Comparison of ENCODE assay signal across 9 cellular contexts in the genomic region with DNA sequence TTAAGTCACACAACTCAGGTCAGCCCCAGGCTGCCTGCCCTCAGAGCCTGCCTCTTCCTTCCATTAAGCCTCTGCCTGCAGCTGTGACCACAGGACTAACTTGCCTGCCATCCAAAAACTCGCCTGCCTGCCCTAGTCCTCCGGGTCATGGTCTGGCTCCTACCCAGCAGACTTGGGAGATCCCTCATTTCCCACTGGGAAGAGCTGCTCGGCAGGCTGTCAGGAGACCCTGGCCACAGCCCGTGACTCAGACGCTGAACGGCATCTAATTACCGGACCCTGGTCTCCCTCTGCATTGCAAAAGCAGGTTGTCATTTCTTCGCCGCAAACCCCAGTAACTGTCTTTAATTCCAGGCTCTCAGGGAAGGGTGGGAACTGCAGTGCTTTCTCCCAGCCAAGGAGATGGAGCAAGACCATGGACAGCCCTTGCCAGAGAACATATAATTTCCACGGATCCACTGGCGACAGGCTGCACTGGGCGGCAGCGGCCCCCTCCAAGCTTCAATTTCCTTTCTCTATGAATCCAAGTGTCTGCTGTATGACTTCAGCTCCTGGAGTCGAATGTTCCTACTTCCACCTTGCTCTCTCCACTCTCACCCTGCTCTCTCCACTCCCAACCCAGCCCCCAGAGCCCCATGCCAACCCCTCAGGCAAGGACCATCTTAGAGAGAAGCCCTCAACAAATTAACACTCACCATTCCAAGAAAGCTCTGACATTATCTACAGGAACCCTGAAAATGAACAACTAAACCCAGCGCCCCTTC. TPM values are rescaled to one million over a fixed set of nuclear protein-coding genes. Genes with fewer than 3 reads are reported as not detected.
A peak's percentile ranks its signal among the peaks of the same experiment; 100 is the strongest.
DNase-seq lines count a peak whose midpoint lies in the region; ATAC-seq and TF ChIP-seq lines count a peak whose summit lies in the region.
"Had no signal": no experiment of that assay in that cellular context is flagged by ENCODE, and none has a peak within 500 bp of the region (broad histone marks: within the 10 kb centered on the region; RNA-seq: fewer than 3 reads in every experiment).

No MANE protein-coding gene starts in this region.

- CTCF ChIA-PET in PC-9 (lab: Charles Lee): no interaction called here
- CTCF ChIA-PET in CD4-positive, alpha-beta memory T cell (lab: Charles Lee; ENCODE audit: partially characterized antibody): no interaction called here

- no peak overlapping the region for H3K4me3 ChIP-seq in PC-9
- H3K4me3 ChIP-seq in CD4-positive, alpha-beta memory T cell (ENCODE audit: low read length in 2 of 2): no peak overlapping the region

- no peaks in the 10 kb centered on the region for H3K79me2 ChIP-seq in PC-9 (ENCODE audit: low read depth)

- H3K4me1 ChIP-seq in PC-9 (replicated peaks; ENCODE audit: insufficient read depth): peaks cover 24% of the 10 kb centered on the region
- no peaks in the 10 kb centered on the region for H3K4me1 ChIP-seq in CD4-positive, alpha-beta memory T cell (ENCODE audit: insufficient read depth, low read length)

- H3K4me3 Mint-ChIP-seq in CD14-positive monocyte: peak overlapping the region; percentile 76 to 92
- peak overlapping the region; percentile 39 for H3K4me3 Mint-ChIP-seq in osteocyte (ENCODE audit: unreplicated experiment)
- no peak overlapping the region for H3K4me3 Mint-ChIP-seq in CD4-positive, alpha-beta memory T cell
- no peak overlapping the region for H3K4me3 Mint-ChIP-seq in natural killer cell

- H3K27ac ChIP-seq in PC-9: no peak overlapping the region
- no peak overlapping the region for H3K27ac ChIP-seq in CD4-positive, alpha-beta memory T cell (ENCODE audit: low read depth, low read length)

- ATAC-seq in natural killer cell: no peak
- ATAC-seq in HG03280 (IDR thresholded peaks at IDR 0.05; ENCODE audit: unreplicated experiment): no peak

- peaks cover 0 to 4% (median 4%) of the 10 kb centered on the region in 3 donors for H3K27me3 Mint-ChIP-seq in CD14-positive monocyte (ENCODE audit: low read depth in 3 of 3)
- H3K27me3 Mint-ChIP-seq in osteocyte (ENCODE audit: unreplicated experiment): no peaks in the 10 kb centered on the region
- peaks cover 3 to 19% of the 10 kb centered on the region in 2 donors for H3K27me3 Mint-ChIP-seq in CD4-positive, alpha-beta memory T cell
- H3K27me3 Mint-ChIP-seq in natural killer cell (ENCODE audit: low read depth in 2 of 2): peaks cover 13% of the 10 kb centered on the region in 2 donors

- H3K4me1 Mint-ChIP-seq in CD14-positive monocyte: peaks cover 33% of the 10 kb centered on the region
- H3K4me1 Mint-ChIP-seq in osteocyte (ENCODE audit: unreplicated experiment): peaks cover 41% of the 10 kb centered on the region
- H3K4me1 Mint-ChIP-seq in CD4-positive, alpha-beta memory T cell: no peaks in the 10 kb centered on the region
- H3K4me1 Mint-ChIP-seq in natural killer cell: no peaks in the 10 kb centered on the region

- no peaks in the 10 kb centered on the region for H3K9me3 Mint-ChIP-seq in CD14-positive monocyte
- H3K9me3 Mint-ChIP-seq in osteocyte (ENCODE audit: unreplicated experiment): no peaks in the 10 kb centered on the region
- H3K9me3 Mint-ChIP-seq in CD4-positive, alpha-beta memory T cell: no peaks in the 10 kb centered on the region
- no peaks in the 10 kb centered on the region for H3K9me3 Mint-ChIP-seq in natural killer cell

- DNase-seq in CD14-positive monocyte (ENCODE audit: low spot score) (no peak), PC-9 (no peak), fibroblast of gingiva (ENCODE audit: low read depth) (peak; percentile 98), osteocyte (ENCODE audit: extremely low spot score, unreplicated experiment) (peak; percentile 88), SHP77 treated with DMSO at 0.1 percent for 48 hours (lab: John Stamatoyannopoulos, UW) (no peak), natural killer cell (no peak)
- DNase-seq in CD4-positive, alpha-beta memory T cell: no peak
- DNase-seq: NCI-H1694 had no signal

- TF ChIP-seq CTCF in CD14-positive monocyte (IDR thresholded peaks at IDR 0.05) (no peak), PC-9 (conservative IDR thresholded peaks at IDR 0.05) (no peak), osteocyte (IDR thresholded peaks at IDR 0.05) (no peak), natural killer cell (IDR thresholded peaks at IDR 0.05) (no peak)

- intact Hi-C loops in CD14-positive monocyte (cut with micrococcal nuclease): no loop called here
- intact Hi-C loops in PC-9 (cut with micrococcal nuclease; ENCODE audit: unreplicated experiment): no loop called here
- intact Hi-C loops in CD4-positive, alpha-beta memory T cell (cut with micrococcal nuclease): no loop called here
- intact Hi-C loops in natural killer cell (cut with micrococcal nuclease): no loop called here

- H3K9me2 ChIP-seq in PC-9 (ENCODE audit: insufficient read depth): no peaks in the 10 kb centered on the region

- 0 out of 2 replicates have a peak overlapping the region, but pooled peaks have one; percentile 35 for H2AFZ ChIP-seq in PC-9

- no TSS peak for BruUV-seq in PC-9 (replicated peaks; lab: Mats Ljungman, UMichigan)

- H3K36me3 ChIP-seq in PC-9 (ENCODE audit: low read depth): no peaks in the 10 kb centered on the region
- no peaks in the 10 kb centered on the region for H3K36me3 ChIP-seq in CD4-positive, alpha-beta memory T cell (ENCODE audit: insufficient read depth, low read length)

- no peaks in the 10 kb centered on the region for H4K20me1 ChIP-seq in PC-9 (ENCODE audit: insufficient read depth)

- peak overlapping the region; percentile 65 for H3K4me2 ChIP-seq in PC-9

- no peaks in the 10 kb centered on the region; the same call in 1 of the 2 replicates for H3K27me3 ChIP-seq in PC-9 (ENCODE audit: insufficient read depth, low read depth)
- no peaks in the 10 kb centered on the region for H3K27me3 ChIP-seq in CD4-positive, alpha-beta memory T cell (ENCODE audit: insufficient read depth, low read length)

- no peaks in the 10 kb centered on the region for H3K9me3 ChIP-seq in PC-9 (ENCODE audit: insufficient read depth, low read depth)
- H3K9me3 ChIP-seq in CD4-positive, alpha-beta memory T cell (ENCODE audit: control insufficient read depth in 1 of 2, low read length in 2 of 2): no peaks in the 10 kb centered on the region

- H3K27ac Mint-ChIP-seq in CD14-positive monocyte (peak overlapping the region; percentile 47 to 94 (median 88)), osteocyte (ENCODE audit: unreplicated experiment) (peak overlapping the region; percentile 88), natural killer cell (no peak overlapping the region)
- H3K27ac Mint-ChIP-seq in CD4-positive, alpha-beta memory T cell: no peak overlapping the region

- no peaks in the 10 kb centered on the region for H3K36me3 Mint-ChIP-seq in CD14-positive monocyte
- H3K36me3 Mint-ChIP-seq in osteocyte (ENCODE audit: unreplicated experiment): peaks cover 16% of the 10 kb centered on the region
- H3K36me3 Mint-ChIP-seq in CD4-positive, alpha-beta memory T cell: no peaks in the 10 kb centered on the region
- H3K36me3 Mint-ChIP-seq in natural killer cell: no peaks in the 10 kb centered on the region

- POLR2A ChIA-PET in PC-9 (lab: Charles Lee; ENCODE audit: unreplicated experiment): no interaction called here
- POLR2A ChIA-PET in CD4-positive, alpha-beta memory T cell (lab: Charles Lee; ENCODE audit: partially characterized antibody): no interaction called here

- 0 out of 2 replicates have a peak, but pooled peaks cover 3% of the 10 kb centered on the region for H3F3A ChIP-seq in PC-9 (ENCODE audit: insufficient read depth, low read depth)

RNA-seq across cellular contexts. Expression of a gene that starts 20.4 kb away (rescaled TPM):
- polyA plus RNA-seq in CD14-positive monocyte: under 1 TPM; 0.66 to 0.95 TPM
- total RNA-seq in PC-9 (2021): 0.50 TPM in 1 of 2 replicates, not detected in the other
- total RNA-seq in osteocyte: 66.0 and 66.7 TPM in 2 replicates
- total RNA-seq in CD4-positive, alpha-beta memory T cell: under 1 TPM; 0.36 to 0.58 TPM
- polyA plus RNA-seq in CD4-positive, alpha-beta memory T cell: not detected
- total RNA-seq in natural killer cell: under 1 TPM in 1 of 3 donors, not detected in 2; 0.33 TPM

Comparison
In these comparisons a context has a peak if more than half of its experiments do, and no peak if none do; other contexts are left out.
1. DNase-seq: peak in fibroblast of gingiva (single experiment) and osteocyte (single experiment); none in CD14-positive monocyte (single experiment), PC-9 (0 of 2), SHP77 treated with DMSO at 0.1 percent for 48 hours (single experiment), CD4-positive, alpha-beta memory T cell (0 of 5) and natural killer cell (single experiment).
2. H3K27ac Mint-ChIP-seq: peak in CD14-positive monocyte (7 of 7) and osteocyte (single experiment); none in CD4-positive, alpha-beta memory T cell (0 of 7) and natural killer cell (0 of 2).
3. H3K4me3 Mint-ChIP-seq: peak in CD14-positive monocyte (2 of 2) and osteocyte (single experiment); none in CD4-positive, alpha-beta memory T cell (0 of 8) and natural killer cell (single experiment).
4. RNA of a gene that starts 20.4 kb away (total RNA-seq): 66.0 to 66.7 TPM in osteocyte; 0.36 to 0.58 TPM in CD4-positive, alpha-beta memory T cell, 0.50 TPM in PC-9 and 0.33 TPM in natural killer cell; every median in the first group is over 10 times any median in the second.